In genomic region chr4:39638358-39639239, GRCh38 we compare ENCODE assay signal across 8 cellular contexts. TPM values are rescaled to one million over a fixed set of nuclear protein-coding genes. Genes with fewer than 3 reads are reported as not detected.
DNase-seq lines count a peak whose midpoint lies in the region; ATAC-seq and TF ChIP-seq lines count a peak whose summit lies in the region.

Gene SMIM14 (minus strand): TSS chr4:39638865. CDS start chr4:39605145, 33,720 bp downstream.

- H3K9me3 Mint-ChIP-seq in natural killer cell = no peaks in the 10 kb centered on the region

- no peaks in the 10 kb centered on the region for H3K36me3 ChIP-seq in GM23248 (ENCODE audit: low read depth)

- intact Hi-C loops in natural killer cell (cut with micrococcal nuclease) = loop anchor here (1.0 to 5.0 kb wide), 5 partner anchors 59 to 559 kb away; partner anchors contain the start of genes LIAS, PDS5A, RHOH and RPL9

- H3K9me3 ChIP-seq in GM23248 (ENCODE audit: low read depth) = no peaks in the 10 kb centered on the region

- peaks cover 26% of the 10 kb centered on the region for H3K4me1 ChIP-seq in GM23248 (ENCODE audit: insufficient read depth)

- peak within 1 kb of the TSS; percentile 97 for H3K4me3 ChIP-seq in GM23248
- H3K4me3 ChIP-seq in fibroblast of mammary gland (ENCODE audit: control insufficient read depth, low read depth, low read length) = peak within 1 kb of the TSS; percentile 78

- peak within 1 kb of the TSS; percentile 94 for H3K27ac Mint-ChIP-seq in natural killer cell

- no peak for TF ChIP-seq CTCF in RWPE1 (conservative IDR thresholded peaks at IDR 0.05; ENCODE audit: low read depth)
- TF ChIP-seq CTCF in fibroblast of mammary gland (conservative IDR thresholded peaks at IDR 0.05; ENCODE audit: control insufficient read depth, insufficient read depth, low read depth, low read length) = no peak
- no peak for TF ChIP-seq CTCF in natural killer cell (IDR thresholded peaks at IDR 0.05)

- peak; percentile 76 to 90 (median 80) for ATAC-seq in natural killer cell

- no peaks in the 10 kb centered on the region for H4K20me1 ChIP-seq in GM23248 (ENCODE audit: insufficient read depth)

- in situ Hi-C loops in GM23248 (cut with MboI) = loop anchor here (10.0 kb wide), 1 partner anchor 164 kb away; no protein-coding TSS in a partner anchor

- peaks cover 27% of the 10 kb centered on the region for H3F3A ChIP-seq in GM23248 (ENCODE audit: insufficient read depth)

- H3K9ac ChIP-seq in GM23248 = peak within 1 kb of the TSS; percentile 98

- peaks cover 39 to 48% of the 10 kb centered on the region in 2 donors for H3K4me1 Mint-ChIP-seq in natural killer cell

- H3K79me2 ChIP-seq in GM23248 (ENCODE audit: insufficient read depth) = peaks cover 51% of the 10 kb centered on the region

- POLR2A ChIA-PET in RWPE1 (lab: Yijun Ruan, JAX; ENCODE audit: low non-redundant PET) = interaction anchor here (0.5 to 1.2 kb wide), 6 partner anchors 9 to 333 kb away, joined by 3 to 6 read pairs (median 4); partner anchors contain the start of gene UGDH

- DNase-seq in Daoy (ENCODE audit: low read depth) = peak; percentile 99
- DNase-seq in GM23248 = peak; percentile 100
- peak; percentile 97 for DNase-seq in LHCN-M2 (ENCODE audit: low read depth)
- DNase-seq in RWPE1 (ENCODE audit: low spot score) = peak; percentile 97
- DNase-seq in activated T-helper 9 cell treated with anti-CD3 and anti-CD28 coated beads, Interleukin-2, amount 50 U/mL, for 16 hours (ENCODE audit: low read depth) = peak; percentile 85
- DNase-seq in fibroblast of mammary gland (ENCODE audit: low read depth) = peak; percentile 97
- peak; percentile 80 for DNase-seq in natural killer cell
- DNase-seq in stimulated activated naive CD4-positive, alpha-beta T cell (lab: John Stamatoyannopoulos, UW) = peak; percentile 73 to 87 (median 78)

- CTCF ChIA-PET in RWPE1 (lab: Yijun Ruan, JAX) = interaction anchor here (0.6 to 0.8 kb wide), 3 partner anchors 78 to 1248 kb away, joined by 3 read pairs; no protein-coding TSS in a partner anchor

- H3K4me2 ChIP-seq in GM23248 (ENCODE audit: unreplicated experiment) = peak within 1 kb of the TSS; percentile 100

- H3K27me3 Mint-ChIP-seq in natural killer cell (ENCODE audit: low read depth in 2 of 2) = no peaks in the 10 kb centered on the region

- no peaks in the 10 kb centered on the region for H3K27me3 ChIP-seq in GM23248 (replicated peaks; ENCODE audit: insufficient read depth)

- peak within 1 kb of the TSS; percentile 81 for H2AFZ ChIP-seq in GM23248

- H3K9me2 ChIP-seq in GM23248 (ENCODE audit: insufficient read depth) = no peaks in the 10 kb centered on the region

- WGBS in GM23248 (ENCODE audit: low coverage in 1 of 2, low lambda C conversion rate in 2 of 2, missing lambda C conversion rate in 2 of 2), 2 experiments = 1% methylated on average over 63 to 69 of the region's 75 CpGs

- no peaks in the 10 kb centered on the region for H3K36me3 Mint-ChIP-seq in natural killer cell

- peak within 1 kb of the TSS; percentile 99 for H3K27ac ChIP-seq in GM23248
- H3K27ac ChIP-seq in RWPE1 = peak within 1 kb of the TSS; percentile 96

- H3K4me3 Mint-ChIP-seq in natural killer cell = peak within 1 kb of the TSS; percentile 94

RNA-seq across cellular contexts. Expression of gene SMIM14, which starts in this region (rescaled TPM):
- total RNA-seq in Daoy (2014; rRNA removed; shearing (Covaris generic)) = 25.3 and 30.1 TPM in 2 replicates
- 54.5 and 67.5 TPM in 2 replicates for total RNA-seq in GM23248 (2014; rRNA removed; shearing (Covaris generic))
- polyA plus RNA-seq in GM23248 (2016; fragmentation: Nextera tagmentation; extraction: Ambion mirVana) = 147 and 157 TPM in 2 replicates
- total RNA-seq in LHCN-M2 (2014; rRNA removed) (20.1 and 32.0 TPM in 2 replicates), natural killer cell (10 to 100 TPM; 12.6 to 21.8 (median 15.2) TPM)
- polyA plus RNA-seq in LHCN-M2 (2012) = 12.7 TPM

Comparison
In these comparisons a context has a peak if more than half of its experiments do, and no peak if none do; other contexts are left out.
1. Peak in every context shown above with its lines: DNase-seq, ATAC-seq, H3K4me3 ChIP-seq and H3K27ac ChIP-seq.